Comparison of ENCODE assay signal across 21 cellular contexts in the genomic region with DNA sequence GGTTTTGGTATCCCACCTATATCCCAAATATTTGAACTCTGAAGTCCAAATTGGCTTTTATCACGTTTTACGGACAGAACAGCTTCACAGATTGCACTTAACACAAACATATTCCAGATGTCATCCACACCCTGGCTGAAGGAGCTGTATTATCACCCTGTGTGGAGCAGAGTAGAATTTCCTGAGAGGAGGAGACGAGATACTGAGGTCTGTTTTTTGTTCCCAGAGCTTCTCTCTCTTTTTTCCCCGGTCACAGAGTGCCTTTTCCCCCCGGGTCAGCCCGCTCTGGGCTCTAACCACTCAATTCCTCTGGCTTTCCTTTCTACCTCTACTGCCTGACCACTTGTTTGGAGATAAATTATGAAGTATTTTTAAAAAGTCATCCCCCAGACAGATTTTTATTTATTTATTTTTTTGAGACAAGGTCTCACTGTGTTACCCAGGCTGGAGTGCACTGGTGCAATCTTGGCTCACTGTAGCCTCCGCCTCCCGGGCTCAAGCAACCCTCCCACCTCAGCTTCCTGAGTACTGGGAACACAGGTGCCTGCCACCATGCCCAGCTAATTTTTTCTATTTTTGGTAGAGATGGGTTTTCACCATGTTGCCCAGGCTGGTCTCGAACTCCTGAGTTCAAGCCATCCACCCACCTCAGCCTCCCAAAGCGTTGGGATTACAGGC. TPM values are rescaled to one million over a fixed set of nuclear protein-coding genes. Genes with fewer than 3 reads are reported as not detected.
DNase-seq lines count a peak whose midpoint lies in the region; ATAC-seq, FAIRE-seq and TF ChIP-seq lines count a peak whose summit lies in the region.
"Had no signal": no experiment of that assay in that cellular context is flagged by ENCODE, and none has a peak within 500 bp of the region (broad histone marks: within the 10 kb centered on the region; RNA-seq: fewer than 3 reads in every experiment).

No MANE protein-coding gene starts in this region.

- no peaks in the 10 kb centered on the region for H3K79me2 ChIP-seq in keratinocyte (ENCODE audit: control insufficient read depth, insufficient read depth, low read length)

- TF ChIP-seq CTCF in astrocyte of the spinal cord (IDR thresholded peaks at IDR 0.05; ENCODE audit: low read depth, low read length) (no peak), keratinocyte (optimal IDR thresholded peaks at IDR 0.05 in 1 of 3, IDR thresholded peaks at IDR 0.05 in 1 of 3, conservative IDR thresholded peaks at IDR 0.05 in 1 of 3; ENCODE audit: extremely low read depth in 1 of 3, insufficient read depth in 2 of 3, low read length in 3 of 3) (no peak), GM10248 (IDR thresholded peaks at IDR 0.05; ENCODE audit: control extremely low read depth, extremely low read depth, low read depth, missing control alignments) (no peak), nephron progenitor cell (IDR thresholded peaks at IDR 0.05) (no peak)

- H4K20me1 ChIP-seq in keratinocyte (ENCODE audit: control insufficient read depth, extremely low read depth, insufficient read depth, low read length): no peaks in the 10 kb centered on the region

- no peaks in the 10 kb centered on the region for H3K36me3 ChIP-seq in keratinocyte (ENCODE audit: control insufficient read depth in 2 of 2, extremely low read depth in 1 of 2, insufficient read depth in 2 of 2, low read length in 2 of 2)
- H3K36me3 ChIP-seq: colonic mucosa, heart left ventricle, Peyer's patch had no signal

- no peak for DNase-seq in Right ventricle myocardium inferior (ENCODE audit: missing footprints)
- DNase-seq in cardiac septum (ENCODE audit: low spot score): no peak
- DNase-seq in astrocyte of the spinal cord (ENCODE audit: low read depth, low spot score): peak; percentile 15
- no peak for DNase-seq in keratinocyte (ENCODE audit: low read depth, low spot score)
- no peak for DNase-seq in GM10248 (ENCODE audit: extremely low spot score)
- no peak for DNase-seq in stimulated activated naive B cell treated with anti-CD40 and anti-IgM and Interleukin-4, amounts not matched to agents 10 μg/mL and 1 μg/mL and 100 μg/mL, for 72 hours
- DNase-seq in nephron progenitor cell: no peak
- DNase-seq: amygdala; CD4-positive, CD25-positive, alpha-beta regulatory T cell; colonic mucosa; heart left ventricle; KBM-7; mucosa of descending colon; NCI-H1092 treated with DMSO at 0.1 percent for 48 hours; NCI-H748 treated with DMSO at 0.1 percent for 48 hours; occipital lobe; Peyer's patch had no signal

- no peak overlapping the region for H3K27ac ChIP-seq in keratinocyte (ENCODE audit: control insufficient read depth, insufficient read depth, low read length)
- H3K27ac ChIP-seq: colonic mucosa, heart left ventricle, HL-60, Peyer's patch had no signal

- dilution Hi-C loops in keratinocyte (cut with MboI; ENCODE audit: extremely low pct_ligation_motif_present, low sequenced_read_pairs): no loop called here

- no peaks in the 10 kb centered on the region for H3K9me3 Mint-ChIP-seq in stimulated activated naive B cell treated with anti-CD40 and anti-IgM and Interleukin-4, amounts not matched to agents 10 μg/mL and 1 μg/mL and 100 μg/mL, for 72 hours
- peaks cover 17% of the 10 kb centered on the region for H3K9me3 Mint-ChIP-seq in nephron progenitor cell

- H3K9ac ChIP-seq in keratinocyte (ENCODE audit: control insufficient read depth, extremely low read depth, insufficient read depth, low read length): no peak overlapping the region

- CTCF ChIA-PET in GM10248 (lab: Yijun Ruan, JAX): interaction anchor here (0.8 to 1.7 kb wide), 7 partner anchors 8 to 242 kb away, joined by 3 to 7 read pairs (median 4); no protein-coding TSS in a partner anchor

- peaks cover 30% of the 10 kb centered on the region for H3K4me1 ChIP-seq in keratinocyte (ENCODE audit: control insufficient read depth, extremely low read depth, insufficient read depth, low read length)
- H3K4me1 ChIP-seq: colonic mucosa, Peyer's patch had no signal

- in situ Hi-C loops in astrocyte of the spinal cord (cut with HindIII; ENCODE audit: low sequenced_read_pairs): no loop called here

- peaks cover 20 to 30% of the 10 kb centered on the region in 2 donors for H3K27me3 Mint-ChIP-seq in stimulated activated naive B cell treated with anti-CD40 and anti-IgM and Interleukin-4, amounts not matched to agents 10 μg/mL and 1 μg/mL and 100 μg/mL, for 72 hours
- peaks cover 18% of the 10 kb centered on the region for H3K27me3 Mint-ChIP-seq in nephron progenitor cell (ENCODE audit: low read depth, poor library complexity)

- H3K4me2 ChIP-seq in keratinocyte (ENCODE audit: control insufficient read depth, extremely low read depth, insufficient read depth, low read depth, low read length): no peak overlapping the region

- H2AFZ ChIP-seq in keratinocyte (ENCODE audit: control insufficient read depth, low read length): peak overlapping the region; percentile 73

- H3K4me3 Mint-ChIP-seq in stimulated activated naive B cell treated with anti-CD40 and anti-IgM and Interleukin-4, amounts not matched to agents 10 μg/mL and 1 μg/mL and 100 μg/mL, for 72 hours: no peak overlapping the region
- no peak overlapping the region for H3K4me3 Mint-ChIP-seq in nephron progenitor cell
- H3K4me3 Mint-ChIP-seq: CD4-positive, CD25-positive, alpha-beta regulatory T cell had no signal

- no peaks in the 10 kb centered on the region for H3K9me1 ChIP-seq in keratinocyte (ENCODE audit: control insufficient read depth, extremely low read depth, insufficient read depth, low read length)

- intact Hi-C loops in Right ventricle myocardium inferior (cut with DNase I): no loop called here
- intact Hi-C loops in cardiac septum (cut with DNase I): loop anchor here (10.0 kb wide), 1 partner anchor 147 kb away; no protein-coding TSS in a partner anchor

- ATAC-seq in Right ventricle myocardium inferior: peak; percentile 50
- ATAC-seq in stimulated activated naive B cell treated with anti-CD40 and anti-IgM and Interleukin-4, amounts not matched to agents 10 μg/mL and 1 μg/mL and 100 μg/mL, for 72 hours (replicated peaks): no peak
- no peak for ATAC-seq in HG02970 (IDR thresholded peaks at IDR 0.05; ENCODE audit: low FRiP score, unreplicated experiment)
- ATAC-seq: GM12878, mucosa of descending colon had no signal

- FAIRE-seq in keratinocyte (lab: Jason Lieb, UNC): no peak
- FAIRE-seq: GM12878 had no signal

- no peaks in the 10 kb centered on the region for H3K27me3 ChIP-seq in keratinocyte (ENCODE audit: control insufficient read depth, extremely low read depth, insufficient read depth, low read length)
- H3K27me3 ChIP-seq: colonic mucosa, heart left ventricle, Peyer's patch had no signal

- no peaks in the 10 kb centered on the region for H3K36me3 Mint-ChIP-seq in stimulated activated naive B cell treated with anti-CD40 and anti-IgM and Interleukin-4, amounts not matched to agents 10 μg/mL and 1 μg/mL and 100 μg/mL, for 72 hours
- H3K36me3 Mint-ChIP-seq in nephron progenitor cell (ENCODE audit: low read depth): peaks cover 5% of the 10 kb centered on the region
- H3K36me3 Mint-ChIP-seq: CD4-positive, CD25-positive, alpha-beta regulatory T cell had no signal

- H3K27ac Mint-ChIP-seq in stimulated activated naive B cell treated with anti-CD40 and anti-IgM and Interleukin-4, amounts not matched to agents 10 μg/mL and 1 μg/mL and 100 μg/mL, for 72 hours: no peak overlapping the region
- no peak overlapping the region for H3K27ac Mint-ChIP-seq in nephron progenitor cell
- H3K27ac Mint-ChIP-seq: CD4-positive, CD25-positive, alpha-beta regulatory T cell had no signal

- no peaks in the 10 kb centered on the region for H3K9me3 ChIP-seq in keratinocyte (ENCODE audit: control insufficient read depth, low read depth, low read length)
- H3K9me3 ChIP-seq: colonic mucosa, mucosa of descending colon, Peyer's patch had no signal

- no peaks in the 10 kb centered on the region for H3K4me1 Mint-ChIP-seq in stimulated activated naive B cell treated with anti-CD40 and anti-IgM and Interleukin-4, amounts not matched to agents 10 μg/mL and 1 μg/mL and 100 μg/mL, for 72 hours
- H3K4me1 Mint-ChIP-seq in nephron progenitor cell: peaks cover 18% of the 10 kb centered on the region
- H3K4me1 Mint-ChIP-seq: CD4-positive, CD25-positive, alpha-beta regulatory T cell had no signal

- POLR2A ChIA-PET in GM10248 (lab: Yijun Ruan, JAX): no interaction called here

- H3K4me3 ChIP-seq in astrocyte of the spinal cord (ENCODE audit: low read depth, low read length): no peak overlapping the region
- H3K4me3 ChIP-seq in keratinocyte (ENCODE audit: control insufficient read depth in 2 of 3, extremely low read depth in 1 of 3, insufficient read depth in 2 of 3, low read depth in 1 of 3, low read length in 3 of 3): no peak overlapping the region
- H3K4me3 ChIP-seq: colonic mucosa, GM12878, heart left ventricle, mucosa of descending colon, Peyer's patch had no signal

RNA-seq across cellular contexts. Expression of a gene that starts 30.7 kb away (rescaled TPM):
- total RNA-seq in Right ventricle myocardium inferior (not detected), cardiac septum (0.16 TPM)
- polyA plus RNA-seq in keratinocyte: 0.13 to 0.36 TPM (median 0.13 TPM) in 3 replicates
- polyA plus RNA-seq in keratinocyte (2011; ENCODE audit: low read depth): not detected
- 0.12 and 0.14 TPM in 2 replicates for polyA plus RNA-seq in keratinocyte (2011; cell fraction: cytosol; rRNA removed)
- 0.39 and 0.52 TPM in 2 replicates for polyA plus RNA-seq in keratinocyte (2011; cell fraction: nucleus; rRNA removed)
- polyA plus RNA-seq in keratinocyte (2012; ENCODE audit: low replicate concordance): 0.03 and 0.25 TPM in 2 replicates
- 0.10 to 0.92 TPM (median 0.13 TPM) in 3 replicates for polyA minus RNA-seq in keratinocyte
- polyA minus RNA-seq in keratinocyte (2011; cell fraction: cytosol; rRNA and poly(A)+ RNA removed): not detected
- polyA minus RNA-seq in keratinocyte (2011; cell fraction: nucleus; rRNA and poly(A)+ RNA removed): 0.11 and 0.54 TPM in 2 replicates
- total RNA-seq: CD4-positive, CD25-positive, alpha-beta regulatory T cell; GM12878; T-helper 1 cell treated with Interleukin-12 subunit alpha and Interleukin-12 subunit beta and Interleukin-4 antibody, amounts not matched to agents 30 ng/mL and 1 ng/mL, for 36 hours had no signal
- polyA plus RNA-seq: CD4-positive, CD25-positive, alpha-beta regulatory T cell; GM12878 had no signal

RNA-seq across cellular contexts. Expression of a gene that starts 43.2 kb away (rescaled TPM):
- 0.11 TPM for total RNA-seq in Right ventricle myocardium inferior
- 0.78 TPM for total RNA-seq in cardiac septum
- 3.1 to 4.1 TPM (median 3.1 TPM) in 3 replicates for polyA plus RNA-seq in keratinocyte
- 0.24 TPM for polyA plus RNA-seq in keratinocyte (2011; ENCODE audit: low read depth)
- 2.1 and 2.3 TPM in 2 replicates for polyA plus RNA-seq in keratinocyte (2011; cell fraction: cytosol; rRNA removed)
- polyA plus RNA-seq in keratinocyte (2011; cell fraction: nucleus; rRNA removed): 3.3 and 4.3 TPM in 2 replicates
- 0.48 and 3.3 TPM in 2 replicates for polyA plus RNA-seq in keratinocyte (2012; ENCODE audit: low replicate concordance)
- polyA minus RNA-seq in keratinocyte: 3.7 to 4.0 TPM (median 4.0 TPM) in 3 replicates
- polyA minus RNA-seq in keratinocyte (2011; cell fraction: cytosol; rRNA and poly(A)+ RNA removed): 2.3 TPM
- 0.95 and 2.0 TPM in 2 replicates for polyA minus RNA-seq in keratinocyte (2011; cell fraction: nucleus; rRNA and poly(A)+ RNA removed)
- total RNA-seq: CD4-positive, CD25-positive, alpha-beta regulatory T cell; T-helper 1 cell treated with Interleukin-12 subunit alpha and Interleukin-12 subunit beta and Interleukin-4 antibody, amounts not matched to agents 30 ng/mL and 1 ng/mL, for 36 hours had no signal
- polyA plus RNA-seq: CD4-positive, CD25-positive, alpha-beta regulatory T cell had no signal

RNA-seq across cellular contexts. Expression of a gene that starts 60.0 kb away (rescaled TPM):
- 5.6 TPM for total RNA-seq in Right ventricle myocardium inferior
- 3.2 TPM for total RNA-seq in cardiac septum
- polyA plus RNA-seq in keratinocyte: 7.7 to 10.6 TPM (median 8.2 TPM) in 3 replicates
- polyA plus RNA-seq in keratinocyte (2011; ENCODE audit: low read depth): 4.2 TPM
- 5.0 and 7.1 TPM in 2 replicates for polyA plus RNA-seq in keratinocyte (2011; cell fraction: cytosol; rRNA removed)
- 10.7 and 12.3 TPM in 2 replicates for polyA plus RNA-seq in keratinocyte (2011; cell fraction: nucleus; rRNA removed)
- polyA plus RNA-seq in keratinocyte (2012; ENCODE audit: low replicate concordance): 5.3 and 11.5 TPM in 2 replicates
- 5.6 to 12.4 TPM (median 5.7 TPM) in 3 replicates for polyA minus RNA-seq in keratinocyte
- polyA minus RNA-seq in keratinocyte (2011; cell fraction: cytosol; rRNA and poly(A)+ RNA removed): 11.5 TPM
- 3.0 and 4.3 TPM in 2 replicates for polyA minus RNA-seq in keratinocyte (2011; cell fraction: nucleus; rRNA and poly(A)+ RNA removed)
